Comparison of ENCODE assay signal across 19 cellular contexts in genomic region chr12:31900271-31900670, GRCh38. TPM values are rescaled to one million over a fixed set of nuclear protein-coding genes. Genes with fewer than 3 reads are reported as not detected.
DNase-seq lines count a peak whose midpoint lies in the region; ATAC-seq and TF ChIP-seq lines count a peak whose summit lies in the region.
"Had no signal": no experiment of that assay in that cellular context is flagged by ENCODE, and none has a peak within 500 bp of the region (broad histone marks: within the 10 kb centered on the region; RNA-seq: fewer than 3 reads in every experiment).

No MANE protein-coding gene starts in this region.

- no peak for TF ChIP-seq EP300 in stomach (IDR thresholded peaks at IDR 0.05)

- ATAC-seq in stimulated activated naive CD8-positive, alpha-beta T cell treated with anti-CD3 and anti-CD28 coated beads, Interleukin-15, amount 100 ng/mL, for 72 hours: no peak
- ATAC-seq in upper lobe of right lung (peak; percentile 26), GM21526 (IDR thresholded peaks at IDR 0.05; ENCODE audit: low FRiP score, unreplicated experiment) (no peak)
- ATAC-seq: body of pancreas had no signal

- no peak for DNase-seq in stimulated activated naive CD8-positive, alpha-beta T cell treated with anti-CD3 and anti-CD28 coated beads, Interleukin-15, amount 100 ng/mL, for 72 hours
- peak; percentile 25 for DNase-seq in SKM-1 (lab: John Stamatoyannopoulos, UW; ENCODE audit: unreplicated experiment)
- DNase-seq in foreskin melanocyte: peak; percentile 35
- DNase-seq in upper lobe of right lung: no peak
- DNase-seq in stomach: no peak
- DNase-seq in NCI-H1105 treated with DMSO at 0.1 percent for 48 hours (lab: John Stamatoyannopoulos, UW): no peak
- DNase-seq: activated gamma-delta T cell treated with Interleukin-2 at 50 U/mL for 16 hours; body of pancreas; dermis blood vessel endothelial cell; IMR-90; left ventricle myocardium inferior; NCI-H1417; NCI-H774; stimulated activated CD4-positive, alpha-beta T cell treated with anti-CD3 and anti-CD28 coated beads, Interleukin-2, amount 100 ng/mL, for 48 hours; testis; WERI-Rb-1 had no signal

- H3K27ac ChIP-seq in upper lobe of right lung: no peak overlapping the region
- no peak overlapping the region for H3K27ac ChIP-seq in stomach
- H3K27ac ChIP-seq: body of pancreas, left ventricle myocardium inferior, parathyroid adenoma, testis, WERI-Rb-1 had no signal

- no peak overlapping the region for H3K4me3 Mint-ChIP-seq in stimulated activated naive CD8-positive, alpha-beta T cell treated with anti-CD3 and anti-CD28 coated beads, Interleukin-15, Interleukin-2, amounts not matched to agents 100 ng/mL and 50 ng/mL, for 24 hours
- no peak overlapping the region for H3K4me3 Mint-ChIP-seq in stimulated activated naive CD8-positive, alpha-beta T cell treated with anti-CD3 and anti-CD28 coated beads, Interleukin-15, amount 100 ng/mL, for 72 hours

- peak overlapping the region; percentile 76 for H3K27ac Mint-ChIP-seq in stimulated activated naive CD8-positive, alpha-beta T cell treated with anti-CD3 and anti-CD28 coated beads, Interleukin-15, Interleukin-2, amounts not matched to agents 100 ng/mL and 50 ng/mL, for 24 hours
- H3K27ac Mint-ChIP-seq in stimulated activated naive CD8-positive, alpha-beta T cell treated with anti-CD3 and anti-CD28 coated beads, Interleukin-15, amount 100 ng/mL, for 72 hours: no peak overlapping the region

- intact Hi-C loops in upper lobe of right lung (cut with DNase I): no loop called here
- intact Hi-C loops in stomach (cut with DNase I; ENCODE audit: low total_unique reads): no loop called here

- TF ChIP-seq POLR2A in stomach (IDR thresholded peaks at IDR 0.05): no peak

- H3K27me3 ChIP-seq in upper lobe of right lung: no peaks in the 10 kb centered on the region
- no peaks in the 10 kb centered on the region for H3K27me3 ChIP-seq in stomach
- H3K27me3 ChIP-seq: body of pancreas, testis had no signal

- H3K9me3 ChIP-seq in upper lobe of right lung (no peaks in the 10 kb centered on the region), stomach (peaks cover 0 to under 1% (median under 1%) of the 10 kb centered on the region in 4 donors)
- H3K9me3 ChIP-seq: body of pancreas, testis had no signal

- H3K36me3 Mint-ChIP-seq in stimulated activated naive CD8-positive, alpha-beta T cell treated with anti-CD3 and anti-CD28 coated beads, Interleukin-15, Interleukin-2, amounts not matched to agents 100 ng/mL and 50 ng/mL, for 24 hours (ENCODE audit: low read depth): peaks cover 26% of the 10 kb centered on the region

- H3K27me3 Mint-ChIP-seq in stimulated activated naive CD8-positive, alpha-beta T cell treated with anti-CD3 and anti-CD28 coated beads, Interleukin-15, Interleukin-2, amounts not matched to agents 100 ng/mL and 50 ng/mL, for 24 hours: no peaks in the 10 kb centered on the region
- H3K27me3 Mint-ChIP-seq in stimulated activated naive CD8-positive, alpha-beta T cell treated with anti-CD3 and anti-CD28 coated beads, Interleukin-15, amount 100 ng/mL, for 72 hours: no peaks in the 10 kb centered on the region

- peaks cover 29% of the 10 kb centered on the region for H3K4me1 ChIP-seq in upper lobe of right lung
- peaks cover 11 to 29% (median 19%) of the 10 kb centered on the region in 4 donors for H3K4me1 ChIP-seq in stomach

- TF ChIP-seq CTCF in upper lobe of right lung (IDR thresholded peaks at IDR 0.05): no peak
- no peak for TF ChIP-seq CTCF in stomach (IDR thresholded peaks at IDR 0.05)

- no peaks in the 10 kb centered on the region for H3K36me3 ChIP-seq in upper lobe of right lung
- no peaks in the 10 kb centered on the region for H3K36me3 ChIP-seq in stomach
- H3K36me3 ChIP-seq: left ventricle myocardium inferior, WERI-Rb-1 had no signal

- peaks cover 36% of the 10 kb centered on the region for H3K4me1 Mint-ChIP-seq in stimulated activated naive CD8-positive, alpha-beta T cell treated with anti-CD3 and anti-CD28 coated beads, Interleukin-15, Interleukin-2, amounts not matched to agents 100 ng/mL and 50 ng/mL, for 24 hours (ENCODE audit: low read depth)
- H3K4me1 Mint-ChIP-seq in stimulated activated naive CD8-positive, alpha-beta T cell treated with anti-CD3 and anti-CD28 coated beads, Interleukin-15, amount 100 ng/mL, for 72 hours: peaks cover 48% of the 10 kb centered on the region

- WGBS in stomach, 5 donors: 85 to 94% (median 92%) methylated on average over 4 of the region's 4 CpGs

- H3K4me3 ChIP-seq in upper lobe of right lung (no peak overlapping the region), stomach (no peak overlapping the region)
- H3K4me3 ChIP-seq: body of pancreas, left ventricle myocardium inferior, testis had no signal

- peaks cover 29% of the 10 kb centered on the region for H3K9me3 Mint-ChIP-seq in stimulated activated naive CD8-positive, alpha-beta T cell treated with anti-CD3 and anti-CD28 coated beads, Interleukin-15, Interleukin-2, amounts not matched to agents 100 ng/mL and 50 ng/mL, for 24 hours
- H3K9me3 Mint-ChIP-seq in stimulated activated naive CD8-positive, alpha-beta T cell treated with anti-CD3 and anti-CD28 coated beads, Interleukin-15, amount 100 ng/mL, for 72 hours: peaks cover 27 to 44% of the 10 kb centered on the region in 2 donors

RNA-seq across cellular contexts. Expression of gene RESF1, which starts 58.9 kb away (rescaled TPM):
- total RNA-seq in upper lobe of right lung: 72.3 TPM
- total RNA-seq in stomach: 100 to 1,000 TPM in 2 of 5 donors, 10 to 100 TPM in 3; 48.1 to 255 (median 80.0) TPM
- polyA plus RNA-seq in stomach: 10 to 100 TPM; 15.4 to 32.0 (median 25.8) TPM

Comparison
In these comparisons a context has a peak if more than half of its experiments do, and no peak if none do; other contexts are left out.
1. DNase-seq: peak in SKM-1 (single experiment) and foreskin melanocyte (single experiment); none in stimulated activated naive CD8-positive, alpha-beta T cell treated with anti-CD3 and anti-CD28 coated beads, Interleukin-15, amount 100 ng/mL, for 72 hours (0 of 2), upper lobe of right lung (single experiment), stomach (single experiment) and NCI-H1105 treated with DMSO at 0.1 percent for 48 hours (single experiment).